ENCODE assay signal across 23 cellular contexts in the genomic region with DNA sequence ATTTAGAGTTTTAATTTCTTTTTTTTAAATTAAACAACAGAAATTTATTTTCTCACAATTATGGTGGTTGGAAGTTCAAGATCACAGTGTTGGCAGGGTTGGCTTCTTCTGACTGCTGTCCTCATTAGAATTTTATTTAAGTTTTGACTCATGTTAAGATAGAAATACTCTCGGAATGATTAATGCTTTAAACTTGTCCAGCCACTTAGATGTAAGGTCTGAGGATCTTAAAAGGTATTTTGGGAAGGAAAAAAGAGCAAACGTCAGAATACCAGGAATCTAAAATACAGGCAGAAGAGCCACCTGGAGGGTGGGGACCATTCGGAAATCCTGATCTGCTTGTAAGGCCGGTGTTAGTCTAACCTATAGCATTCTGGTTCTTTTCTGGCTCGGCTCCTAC.
A peak's percentile ranks its signal among the peaks of the same experiment; 100 is the strongest.
DNase-seq lines count a peak whose midpoint lies in the region; ATAC-seq, FAIRE-seq and TF ChIP-seq lines count a peak whose summit lies in the region.
"Had no signal": no experiment of that assay in that cellular context is flagged by ENCODE, and none has a peak within 500 bp of the region (broad histone marks: within the 10 kb centered on the region; RNA-seq: fewer than 3 reads in every experiment).

No MANE protein-coding gene starts in this region.

- TF ChIP-seq POLR2A in GM12878 (IDR thresholded peaks at IDR 0.05; ENCODE audit: low read depth, low read length) = no peak

- no peak overlapping the region for H3K4me3 ChIP-seq in PC-3 (ENCODE audit: low read length)
- H3K4me3 ChIP-seq in GM12878 = no peak overlapping the region
- H3K4me3 ChIP-seq: BLaER1 had no signal

- H3K4me1 ChIP-seq in PC-3 (ENCODE audit: insufficient read depth, low read length) (peaks cover 5% of the 10 kb centered on the region; the same call in 1 of the 2 replicates), GM12878 (ENCODE audit: control insufficient read depth, insufficient read depth, low read length) (no peaks in the 10 kb centered on the region)
- H3K4me1 ChIP-seq: BE2C, BLaER1 had no signal

- no peaks in the 10 kb centered on the region for H3F3A ChIP-seq in PC-3 (ENCODE audit: low read length, unreplicated experiment)

- CTCF ChIA-PET in PC-3 (lab: Charles Lee) (no interaction called here), GM12878 (lab: Yijun Ruan, JAX) (no interaction called here)

- peak; percentile 56 for ATAC-seq in PC-3
- ATAC-seq in GM12878 = no peak
- ATAC-seq in GM19467 (IDR thresholded peaks at IDR 0.05; ENCODE audit: unreplicated experiment) = no peak
- no peak for ATAC-seq in HG03139 (IDR thresholded peaks at IDR 0.05; ENCODE audit: unreplicated experiment)
- ATAC-seq: CD8-positive, alpha-beta T cell had no signal

- H3K4me2 ChIP-seq in PC-3 (ENCODE audit: low read length) (no peak overlapping the region), GM12878 (ENCODE audit: control insufficient read depth, insufficient read depth) (no peak overlapping the region)
- H3K4me2 ChIP-seq: BLaER1 had no signal

- H3K9ac ChIP-seq in PC-3 (ENCODE audit: low read length) (no peak overlapping the region), GM12878 (ENCODE audit: control insufficient read depth, insufficient read depth, low read length) (no peak overlapping the region)
- H3K9ac ChIP-seq: BLaER1 had no signal

- FAIRE-seq in GM12878 (lab: Jason Lieb, UNC) = no peak
- FAIRE-seq: A204.1, D721Med, G401.6, GM12892, GM18507 had no signal

- 29% methylated on average over 5 of the region's 5 CpGs for WGBS in GM12878 (ENCODE audit: insufficient coverage, insufficient replicate concordance, low lambda C conversion rate, missing lambda C conversion rate)

- no peak for TF ChIP-seq EP300 in GM12878 (IDR thresholded peaks at IDR 0.05; ENCODE audit: borderline replicate concordance in 1 of 2, control insufficient read depth in 1 of 2, low read depth in 2 of 2, low read length in 2 of 2)

- BruUV-seq in PC-3 (replicated peaks; lab: Mats Ljungman, UMichigan) (no TSS peak), GM12878 (replicated peaks; lab: Mats Ljungman, UMichigan) (no TSS peak)

- intact Hi-C loops in PC-3 (cut with micrococcal nuclease) = no loop called here
- intact Hi-C loops in GM12878 (cut with micrococcal nuclease; ENCODE audit: unreplicated experiment) = no loop called here

- H3K9me3 ChIP-seq in PC-3 (ENCODE audit: low read length) = no peaks in the 10 kb centered on the region
- no peaks in the 10 kb centered on the region for H3K9me3 ChIP-seq in GM12878 (replicated peaks; ENCODE audit: control insufficient read depth, insufficient read depth, low read length)
- H3K9me3 ChIP-seq: BE2C, BLaER1 had no signal

- peak; percentile 14 for DNase-seq in ELR (ENCODE audit: low read depth)
- DNase-seq in PC-3 = peak; percentile 59
- no peak for DNase-seq in GM12878 (ENCODE audit: low read depth, low spot score)
- no peak for DNase-seq in NCI-H345 (lab: John Stamatoyannopoulos, UW)
- no peak for DNase-seq in CD1c-positive myeloid dendritic cell (ENCODE audit: extremely low spot score)
- DNase-seq: 8988T; ACHN; BE2C; C1 segment of cervical spinal cord; Calu3; CD4-positive, alpha-beta T cell; CD8-positive, alpha-beta T cell; DMS79 treated with DMSO at 0.1 percent for 48 hours; EL; GF-D8 had no signal

- in situ Hi-C loops in GM12878 (cut with MboI) = no loop called here

- H3K27ac ChIP-seq in PC-3 (ENCODE audit: low read length) (no peak overlapping the region), GM12878 (ENCODE audit: control insufficient read depth, insufficient read depth) (no peak overlapping the region)
- H3K27ac ChIP-seq: BLaER1 had no signal

- no peaks in the 10 kb centered on the region for H3K27me3 ChIP-seq in PC-3 (ENCODE audit: low read length)
- no peaks in the 10 kb centered on the region for H3K27me3 ChIP-seq in GM12878 (replicated peaks in 1 of 2; ENCODE audit: control insufficient read depth in 2 of 2, insufficient read depth in 2 of 2, low read length in 1 of 2)
- H3K27me3 ChIP-seq: BE2C, BLaER1 had no signal

- SMC1A ChIA-PET in GM12878 (lab: Charles Lee; ENCODE audit: uncharacterized antibody, unreplicated experiment) = no interaction called here

- POLR2A ChIA-PET in PC-3 (lab: Charles Lee; ENCODE audit: unreplicated experiment) (no interaction called here), GM12878 (lab: Charles Lee) (no interaction called here)

- TF ChIP-seq CTCF in PC-3 (conservative IDR thresholded peaks at IDR 0.05; ENCODE audit: low read depth, low read length) = no peak
- TF ChIP-seq CTCF in GM12878 (IDR thresholded peaks at IDR 0.05 in 2 of 3, conservative IDR thresholded peaks at IDR 0.05 in 1 of 3; ENCODE audit: control insufficient read depth in 2 of 3, extremely low read depth in 1 of 3, insufficient read depth in 1 of 3, low read depth in 3 of 3, low read length in 3 of 3) = no peak

- no peak for TF ChIP-seq RAD21 in GM12878 (IDR thresholded peaks at IDR 0.05; ENCODE audit: insufficient read depth, low read depth, low read length)

- H2AFZ ChIP-seq in PC-3 (ENCODE audit: low read length) (peak overlapping the region; percentile 42; the same call in 1 of the 2 replicates), GM12878 (ENCODE audit: control insufficient read depth, low read depth, low read length) (no peak overlapping the region)

- no peaks in the 10 kb centered on the region for H3K79me2 ChIP-seq in PC-3 (ENCODE audit: low read length)
- no peaks in the 10 kb centered on the region for H3K79me2 ChIP-seq in GM12878 (ENCODE audit: control insufficient read depth, insufficient read depth, low read length)

- RAD21 ChIA-PET in GM12878 (lab: Charles Lee; ENCODE audit: unreplicated experiment) = no interaction called here

- no peaks in the 10 kb centered on the region for H3K9me2 ChIP-seq in PC-3 (replicated peaks; ENCODE audit: low read length)

- no peaks in the 10 kb centered on the region for H3K36me3 ChIP-seq in PC-3 (ENCODE audit: low read depth, low read length)
- no peaks in the 10 kb centered on the region for H3K36me3 ChIP-seq in GM12878 (ENCODE audit: control insufficient read depth in 2 of 2, insufficient read depth in 2 of 2, low read length in 1 of 2)
- H3K36me3 ChIP-seq: BE2C, BLaER1 had no signal

- H4K20me1 ChIP-seq in PC-3 (ENCODE audit: low read length) (no peaks in the 10 kb centered on the region), GM12878 (ENCODE audit: control insufficient read depth, insufficient read depth) (no peaks in the 10 kb centered on the region)
- H4K20me1 ChIP-seq: BLaER1 had no signal

TF ChIP-seq in GM12878, 131 proteins besides CTCF, POLR2A, EP300 and RAD21:
- no peak for TF ChIP-seq IKZF1 (conservative IDR thresholded peaks at IDR 0.05)
- TF ChIP-seq JUNB (IDR thresholded peaks at IDR 0.05) = peak; percentile 14; the same call in 1 of the 2 replicates

Comparison
In these comparisons a context has a peak if more than half of its experiments do, and no peak if none do; other contexts are left out.
1. DNase-seq: peak in ELR (single experiment) and PC-3 (single experiment); none in GM12878 (single experiment), NCI-H345 (single experiment) and CD1c-positive myeloid dendritic cell (single experiment).